15 cellular contexts compared by ENCODE assay signal in genomic region chr16:30434852-30435251, GRCh38. TPM values are rescaled to one million over a fixed set of nuclear protein-coding genes. Genes with fewer than 3 reads are reported as not detected.
DNase-seq lines count a peak whose midpoint lies in the region; ATAC-seq and TF ChIP-seq lines count a peak whose summit lies in the region.
"Had no signal": no experiment of that assay in that cellular context is flagged by ENCODE, and none has a peak within 500 bp of the region (broad histone marks: within the 10 kb centered on the region; RNA-seq: fewer than 3 reads in every experiment).

No MANE protein-coding gene starts in this region.

- TF ChIP-seq CTCF in Peyer's patch (IDR thresholded peaks at IDR 0.05) (no peak), CD14-positive monocyte (IDR thresholded peaks at IDR 0.05) (no peak)

- CTCF ChIA-PET in activated CD8-positive, alpha-beta T cell treated with anti-CD3 and anti-CD28 coated beads, Interleukin-2, amount 10 ng/mL, durations not matched to agents 7 days and 5 days (lab: Charles Lee), result interaction anchor here (0.6 to 0.8 kb wide), 2 partner anchors 13 to 101 kb away, joined by 3 read pairs; no protein-coding TSS in a partner anchor

- H3K36me3 ChIP-seq in MG63 (no peaks in the 10 kb centered on the region), Peyer's patch (no peaks in the 10 kb centered on the region)
- H3K36me3 ChIP-seq: left lung, ovary, upper lobe of left lung had no signal

- no peaks in the 10 kb centered on the region for H3K36me3 Mint-ChIP-seq in activated CD4-positive, alpha-beta T cell treated with anti-CD3 and anti-CD28 coated beads, Interleukin-2, amount 10 ng/mL, durations not matched to agents 24 days and 14 days (ENCODE audit: low read depth)
- H3K36me3 Mint-ChIP-seq in activated CD8-positive, alpha-beta T cell treated with anti-CD3 and anti-CD28 coated beads, Interleukin-2, amount 10 ng/mL, durations not matched to agents 7 days and 5 days (ENCODE audit: low read depth), result no peaks in the 10 kb centered on the region
- H3K36me3 Mint-ChIP-seq in effector memory CD8-positive, alpha-beta T cell (ENCODE audit: insufficient read depth), result no peaks in the 10 kb centered on the region
- H3K36me3 Mint-ChIP-seq in CD14-positive monocyte, result no peaks in the 10 kb centered on the region

- peaks cover 0 to 7% (median 0%) of the 10 kb centered on the region in 4 donors for H3K4me1 ChIP-seq in Peyer's patch

- no peak for ATAC-seq in activated CD8-positive, alpha-beta T cell treated with anti-CD3 and anti-CD28 coated beads, Interleukin-2, amount 10 ng/mL, durations not matched to agents 7 days and 5 days
- ATAC-seq in effector memory CD8-positive, alpha-beta T cell (replicated peaks), result no peak
- ATAC-seq: left lung had no signal

- H3K9me3 ChIP-seq in MG63 (no peaks in the 10 kb centered on the region), Peyer's patch (no peaks in the 10 kb centered on the region)
- H3K9me3 ChIP-seq: left lung, ovary, upper lobe of left lung had no signal

- H3K27me3 ChIP-seq in MG63 (no peaks in the 10 kb centered on the region), Peyer's patch (no peaks in the 10 kb centered on the region)
- H3K27me3 ChIP-seq: left lung, ovary, upper lobe of left lung had no signal

- POLR2A ChIA-PET in activated CD8-positive, alpha-beta T cell treated with anti-CD3 and anti-CD28 coated beads, Interleukin-2, amount 10 ng/mL, durations not matched to agents 7 days and 5 days (lab: Charles Lee), result interaction anchor here (0.9 to 1.6 kb wide), 4 partner anchors 10 to 215 kb away, joined by 3 to 6 read pairs (median 3); no protein-coding TSS in a partner anchor

- H3K4me3 Mint-ChIP-seq in activated CD4-positive, alpha-beta T cell treated with anti-CD3 and anti-CD28 coated beads, Interleukin-2, amount 10 ng/mL, durations not matched to agents 24 days and 14 days, result peak overlapping the region; percentile 17
- H3K4me3 Mint-ChIP-seq in activated CD8-positive, alpha-beta T cell treated with anti-CD3 and anti-CD28 coated beads, Interleukin-2, amount 10 ng/mL, durations not matched to agents 7 days and 5 days, result no peak overlapping the region
- peak overlapping the region in 1 of 2 donors; percentile 34 for H3K4me3 Mint-ChIP-seq in effector memory CD8-positive, alpha-beta T cell
- H3K4me3 Mint-ChIP-seq in CD14-positive monocyte, result no peak overlapping the region
- H3K4me3 Mint-ChIP-seq: CD4-positive, alpha-beta T cell had no signal

- H3K27ac Mint-ChIP-seq in activated CD4-positive, alpha-beta T cell treated with anti-CD3 and anti-CD28 coated beads, Interleukin-2, amount 10 ng/mL, durations not matched to agents 24 days and 14 days, result peak overlapping the region; percentile 87
- peak overlapping the region; percentile 14 for H3K27ac Mint-ChIP-seq in activated CD8-positive, alpha-beta T cell treated with anti-CD3 and anti-CD28 coated beads, Interleukin-2, amount 10 ng/mL, durations not matched to agents 7 days and 5 days
- peak overlapping the region; percentile 2 to 78 for H3K27ac Mint-ChIP-seq in effector memory CD8-positive, alpha-beta T cell
- H3K27ac Mint-ChIP-seq in CD14-positive monocyte, result no peak overlapping the region

- DNase-seq in activated CD4-positive, alpha-beta T cell treated with anti-CD3 and anti-CD28 coated beads, Interleukin-2, amount 10 ng/mL, durations not matched to agents 24 days and 14 days, result no peak
- DNase-seq in activated CD4-positive, alpha-beta T cell treated with anti-CD3 and anti-CD28 coated beads for 4 hours, result no peak
- DNase-seq in activated CD8-positive, alpha-beta T cell treated with anti-CD3 and anti-CD28 coated beads, Interleukin-2, amount 10 ng/mL, durations not matched to agents 7 days and 5 days, result no peak
- no peak for DNase-seq in effector memory CD8-positive, alpha-beta T cell
- DNase-seq in stimulated activated CD8-positive, alpha-beta memory T cell treated with anti-CD3 and anti-CD28 coated beads, Interleukin-2, amount 100 ng/mL, for 48 hours (ENCODE audit: low read depth in 2 of 2), result peak; percentile 45 to 74
- DNase-seq in MG63 (no peak), Peyer's patch (no peak), CD14-positive monocyte (ENCODE audit: low spot score) (no peak)
- DNase-seq: CD4-positive, alpha-beta T cell; left lung; MV-4-11; ovary; upper lobe of left lung had no signal

- intact Hi-C loops in activated CD4-positive, alpha-beta T cell treated with anti-CD3 and anti-CD28 coated beads, Interleukin-2, amount 10 ng/mL, durations not matched to agents 24 days and 14 days (cut with micrococcal nuclease), result loop anchor here (1.0 to 5.0 kb wide), 4 partner anchors 10 to 182 kb away; partner anchors contain the start of genes ITGAL and SEPHS2
- intact Hi-C loops in CD14-positive monocyte (cut with micrococcal nuclease), result no loop called here

- H3K27ac ChIP-seq in Peyer's patch, result no peak overlapping the region
- H3K27ac ChIP-seq: left lung, ovary, upper lobe of left lung, VCaP had no signal

- no peak for TF ChIP-seq POLR2A in Peyer's patch (IDR thresholded peaks at IDR 0.05)

- peaks cover 16% of the 10 kb centered on the region for H3K4me1 Mint-ChIP-seq in activated CD4-positive, alpha-beta T cell treated with anti-CD3 and anti-CD28 coated beads, Interleukin-2, amount 10 ng/mL, durations not matched to agents 24 days and 14 days
- H3K4me1 Mint-ChIP-seq in activated CD8-positive, alpha-beta T cell treated with anti-CD3 and anti-CD28 coated beads, Interleukin-2, amount 10 ng/mL, durations not matched to agents 7 days and 5 days (ENCODE audit: low read depth), result peaks cover 21% of the 10 kb centered on the region
- peaks cover 12 to 14% of the 10 kb centered on the region in 2 donors for H3K4me1 Mint-ChIP-seq in effector memory CD8-positive, alpha-beta T cell (ENCODE audit: low read depth in 2 of 2)
- peaks cover under 1% of the 10 kb centered on the region for H3K4me1 Mint-ChIP-seq in CD14-positive monocyte

- no peaks in the 10 kb centered on the region for H3K27me3 Mint-ChIP-seq in activated CD4-positive, alpha-beta T cell treated with anti-CD3 and anti-CD28 coated beads, Interleukin-2, amount 10 ng/mL, durations not matched to agents 24 days and 14 days
- H3K27me3 Mint-ChIP-seq in activated CD8-positive, alpha-beta T cell treated with anti-CD3 and anti-CD28 coated beads, Interleukin-2, amount 10 ng/mL, durations not matched to agents 7 days and 5 days (ENCODE audit: low read depth), result no peaks in the 10 kb centered on the region
- H3K27me3 Mint-ChIP-seq in effector memory CD8-positive, alpha-beta T cell, result no peaks in the 10 kb centered on the region
- peaks cover 0 to 6% (median 2%) of the 10 kb centered on the region in 3 donors for H3K27me3 Mint-ChIP-seq in CD14-positive monocyte (ENCODE audit: low read depth in 3 of 3)
- H3K27me3 Mint-ChIP-seq: CD4-positive, alpha-beta T cell had no signal

- no peak overlapping the region for H3K4me3 ChIP-seq in MG63
- H3K4me3 ChIP-seq in Peyer's patch, result no peak overlapping the region
- H3K4me3 ChIP-seq: left lung, ovary, upper lobe of left lung had no signal

- no peaks in the 10 kb centered on the region for H3K9me3 Mint-ChIP-seq in activated CD4-positive, alpha-beta T cell treated with anti-CD3 and anti-CD28 coated beads, Interleukin-2, amount 10 ng/mL, durations not matched to agents 24 days and 14 days
- no peaks in the 10 kb centered on the region for H3K9me3 Mint-ChIP-seq in activated CD8-positive, alpha-beta T cell treated with anti-CD3 and anti-CD28 coated beads, Interleukin-2, amount 10 ng/mL, durations not matched to agents 7 days and 5 days (ENCODE audit: insufficient read depth)
- H3K9me3 Mint-ChIP-seq in effector memory CD8-positive, alpha-beta T cell, result no peaks in the 10 kb centered on the region
- H3K9me3 Mint-ChIP-seq in CD14-positive monocyte, result no peaks in the 10 kb centered on the region
- H3K9me3 Mint-ChIP-seq: CD4-positive, alpha-beta T cell had no signal

RNA-seq across cellular contexts. Expression of gene DCTPP1, which starts 5.0 kb away (rescaled TPM):
- 167 and 176 TPM in 2 replicates for total RNA-seq in activated CD4-positive, alpha-beta T cell treated with anti-CD3 and anti-CD28 coated beads, Interleukin-2, amount 10 ng/mL, durations not matched to agents 24 days and 14 days
- 10 to 100 TPM; 87.3 to 92.8 TPM for total RNA-seq in activated CD8-positive, alpha-beta T cell treated with anti-CD3 and anti-CD28 coated beads, Interleukin-2, amount 10 ng/mL, durations not matched to agents 7 days and 5 days
- 106 and 131 TPM in 2 replicates for total RNA-seq in MG63 (2014; rRNA removed; shearing (Covaris generic); ENCODE audit: low replicate concordance)
- 10 to 100 TPM; 20.7 to 33.3 (median 27.6) TPM for total RNA-seq in Peyer's patch
- 10 to 100 TPM; 32.2 to 45.5 TPM for polyA plus RNA-seq in CD14-positive monocyte

RNA-seq across cellular contexts. Expression of gene SEPHS2, which starts 10.8 kb away (rescaled TPM):
- total RNA-seq in activated CD4-positive, alpha-beta T cell treated with anti-CD3 and anti-CD28 coated beads, Interleukin-2, amount 10 ng/mL, durations not matched to agents 24 days and 14 days, result 79.7 and 80.2 TPM in 2 replicates
- 10 to 100 TPM; 64.6 to 68.7 TPM for total RNA-seq in activated CD8-positive, alpha-beta T cell treated with anti-CD3 and anti-CD28 coated beads, Interleukin-2, amount 10 ng/mL, durations not matched to agents 7 days and 5 days
- 75.8 and 110 TPM in 2 replicates for total RNA-seq in MG63 (2014; rRNA removed; shearing (Covaris generic); ENCODE audit: low replicate concordance)
- total RNA-seq in Peyer's patch, result 100 to 1,000 TPM in 2 of 4 donors, 10 to 100 TPM in 2; 47.9 to 130 (median 106) TPM
- 10 to 100 TPM; 54.2 to 56.4 TPM for polyA plus RNA-seq in CD14-positive monocyte

RNA-seq across cellular contexts. Expression of gene ZNF771, which starts 27.4 kb away (rescaled TPM):
- total RNA-seq in activated CD4-positive, alpha-beta T cell treated with anti-CD3 and anti-CD28 coated beads, Interleukin-2, amount 10 ng/mL, durations not matched to agents 24 days and 14 days, result 8.6 and 10.3 TPM in 2 replicates
- total RNA-seq in activated CD8-positive, alpha-beta T cell treated with anti-CD3 and anti-CD28 coated beads, Interleukin-2, amount 10 ng/mL, durations not matched to agents 7 days and 5 days, result 1 to 10 TPM; 3.3 to 3.9 TPM
- total RNA-seq in MG63 (2014; rRNA removed; shearing (Covaris generic); ENCODE audit: low replicate concordance), result 13.1 and 28.5 TPM in 2 replicates
- 10 to 100 TPM in 2 of 4 donors, 1 to 10 TPM in 2; 5.4 to 15.7 (median 8.5) TPM for total RNA-seq in Peyer's patch
- polyA plus RNA-seq in CD14-positive monocyte, result under 1 TPM; 0.51 to 0.68 TPM

RNA-seq across cellular contexts. Expression of gene ITGAL, which starts 37.7 kb away (rescaled TPM):
- total RNA-seq in activated CD4-positive, alpha-beta T cell treated with anti-CD3 and anti-CD28 coated beads, Interleukin-2, amount 10 ng/mL, durations not matched to agents 24 days and 14 days, result 264 and 267 TPM in 2 replicates
- total RNA-seq in activated CD8-positive, alpha-beta T cell treated with anti-CD3 and anti-CD28 coated beads, Interleukin-2, amount 10 ng/mL, durations not matched to agents 7 days and 5 days, result 100 to 1,000 TPM; 458 to 471 TPM
- not detected in 2 replicates for total RNA-seq in MG63 (2014; rRNA removed; shearing (Covaris generic); ENCODE audit: low replicate concordance)
- 10 to 100 TPM in 3 of 4 donors, 1 to 10 TPM in 1; 4.3 to 52.0 (median 13.0) TPM for total RNA-seq in Peyer's patch
- 100 to 1,000 TPM in 1 of 2 donors, 10 to 100 TPM in 1; 56.8 to 109 TPM for polyA plus RNA-seq in CD14-positive monocyte
- total RNA-seq: A673 had no signal

RNA-seq across cellular contexts. Expression of gene ZNF48, which starts 39.6 kb away (rescaled TPM):
- 16.5 and 18.3 TPM in 2 replicates for total RNA-seq in activated CD4-positive, alpha-beta T cell treated with anti-CD3 and anti-CD28 coated beads, Interleukin-2, amount 10 ng/mL, durations not matched to agents 24 days and 14 days
- 10 to 100 TPM; 13.5 to 13.8 TPM for total RNA-seq in activated CD8-positive, alpha-beta T cell treated with anti-CD3 and anti-CD28 coated beads, Interleukin-2, amount 10 ng/mL, durations not matched to agents 7 days and 5 days
- total RNA-seq in MG63 (2014; rRNA removed; shearing (Covaris generic); ENCODE audit: low replicate concordance), result 17.2 and 19.8 TPM in 2 replicates
- total RNA-seq in Peyer's patch, result 1 to 10 TPM; 4.2 to 9.7 (median 7.1) TPM
- polyA plus RNA-seq in CD14-positive monocyte, result 1 to 10 TPM in 1 of 2 donors, under 1 TPM in 1; 0.67 to 1.4 TPM

Comparison
In these comparisons a context has a peak if more than half of its experiments do, and no peak if none do; other contexts are left out.
1. DNase-seq: peak in stimulated activated CD8-positive, alpha-beta memory T cell treated with anti-CD3 and anti-CD28 coated beads, Interleukin-2, amount 100 ng/mL, for 48 hours (2 of 2); none in activated CD4-positive, alpha-beta T cell treated with anti-CD3 and anti-CD28 coated beads, Interleukin-2, amount 10 ng/mL, durations not matched to agents 24 days and 14 days (single experiment), activated CD4-positive, alpha-beta T cell treated with anti-CD3 and anti-CD28 coated beads for 4 hours (0 of 2), activated CD8-positive, alpha-beta T cell treated with anti-CD3 and anti-CD28 coated beads, Interleukin-2, amount 10 ng/mL, durations not matched to agents 7 days and 5 days (single experiment), effector memory CD8-positive, alpha-beta T cell (0 of 3), MG63 (single experiment), Peyer's patch (0 of 3) and CD14-positive monocyte (single experiment).
2. H3K27ac Mint-ChIP-seq: peak in activated CD4-positive, alpha-beta T cell treated with anti-CD3 and anti-CD28 coated beads, Interleukin-2, amount 10 ng/mL, durations not matched to agents 24 days and 14 days (single experiment), activated CD8-positive, alpha-beta T cell treated with anti-CD3 and anti-CD28 coated beads, Interleukin-2, amount 10 ng/mL, durations not matched to agents 7 days and 5 days (single experiment) and effector memory CD8-positive, alpha-beta T cell (2 of 2); none in CD14-positive monocyte (0 of 7).